Comparison of ENCODE assay signal across 1 cellular context in the genomic region with DNA sequence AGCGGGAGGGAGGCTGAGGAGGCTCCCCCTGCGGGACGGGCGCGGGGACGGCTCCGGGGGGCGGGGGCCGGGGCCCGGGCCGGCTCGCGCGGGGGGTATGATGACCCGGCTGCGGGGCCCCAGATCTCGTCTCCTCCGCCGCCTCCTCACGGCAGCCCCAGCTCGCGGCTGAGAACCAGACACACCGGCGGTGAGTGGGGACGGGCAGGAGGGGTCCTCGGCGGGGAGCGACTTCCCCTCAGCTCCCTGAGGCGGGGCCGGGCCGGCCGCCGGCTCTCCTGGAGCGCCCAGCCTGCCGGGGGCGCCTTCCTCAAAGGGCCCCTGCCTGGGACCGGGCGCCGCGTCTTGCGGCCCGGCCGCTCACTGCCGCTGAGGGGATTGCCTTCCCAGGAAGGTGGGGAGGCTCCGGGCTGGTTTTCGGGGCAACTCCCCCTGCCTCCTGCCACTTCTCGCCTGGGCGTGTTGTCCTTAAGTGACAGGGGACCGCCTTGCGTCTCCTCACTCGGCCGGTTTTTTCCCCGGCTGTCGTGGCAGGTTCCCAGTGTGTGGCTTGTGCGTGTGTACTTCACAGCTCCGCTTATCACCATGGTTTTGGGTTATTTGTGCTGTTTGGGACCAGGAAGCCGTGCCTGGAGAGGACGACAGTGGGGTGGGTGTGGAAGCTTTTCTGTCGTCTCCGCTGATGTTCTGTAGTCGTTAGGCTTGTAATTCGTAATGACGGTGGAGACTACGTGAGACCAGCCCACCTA.
TF ChIP-seq lines count a peak whose summit lies in the region.

No MANE protein-coding gene starts in this region.

TF ChIP-seq in IMR-90, 13 proteins besides CTCF, POLR2A, EP300 and RAD21 (continued from another document):
- TF ChIP-seq BHLHE40 (IDR thresholded peaks at IDR 0.05; ENCODE audit: low read depth, low read length) (no peak), MXI1 (IDR thresholded peaks at IDR 0.05; ENCODE audit: borderline replicate concordance, low read depth, low read length) (no peak), SMC3 (IDR thresholded peaks at IDR 0.05; ENCODE audit: low read depth, low read length) (no peak), FOS (IDR thresholded peaks at IDR 0.05; ENCODE audit: low read depth, low read length) (no peak), CHD1 (IDR thresholded peaks at IDR 0.05; ENCODE audit: low read depth, low read length) (no peak), USF2 (IDR thresholded peaks at IDR 0.05; ENCODE audit: low read depth, low read length) (no peak), RFX5 (IDR thresholded peaks at IDR 0.05; ENCODE audit: low read depth, low read length) (no peak), NFE2L2 (IDR thresholded peaks at IDR 0.05; ENCODE audit: low read depth, low read length) (no peak), CEBPB (IDR thresholded peaks at IDR 0.05; ENCODE audit: low read depth, low read length) (no peak), RCOR1 (IDR thresholded peaks at IDR 0.05; ENCODE audit: insufficient replicate concordance, low read length) (no peak), MAZ (IDR thresholded peaks at IDR 0.05; ENCODE audit: borderline replicate concordance, low read depth, low read length) (no peak)
- TF ChIP-seq, protein P1, sequence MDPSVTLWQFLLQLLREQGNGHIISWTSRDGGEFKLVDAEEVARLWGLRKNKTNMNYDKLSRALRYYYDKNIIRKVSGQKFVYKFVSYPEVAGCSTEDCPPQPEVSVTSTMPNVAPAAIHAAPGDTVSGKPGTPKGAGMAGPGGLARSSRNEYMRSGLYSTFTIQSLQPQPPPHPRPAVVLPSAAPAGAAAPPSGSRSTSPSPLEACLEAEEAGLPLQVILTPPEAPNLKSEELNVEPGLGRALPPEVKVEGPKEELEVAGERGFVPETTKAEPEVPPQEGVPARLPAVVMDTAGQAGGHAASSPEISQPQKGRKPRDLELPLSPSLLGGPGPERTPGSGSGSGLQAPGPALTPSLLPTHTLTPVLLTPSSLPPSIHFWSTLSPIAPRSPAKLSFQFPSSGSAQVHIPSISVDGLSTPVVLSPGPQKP (IDR thresholded peaks at IDR 0.05; ENCODE audit: borderline replicate concordance, low read depth, low read length): no peak
